Comparison of ENCODE assay signal across 31 cellular contexts in the genomic region with DNA sequence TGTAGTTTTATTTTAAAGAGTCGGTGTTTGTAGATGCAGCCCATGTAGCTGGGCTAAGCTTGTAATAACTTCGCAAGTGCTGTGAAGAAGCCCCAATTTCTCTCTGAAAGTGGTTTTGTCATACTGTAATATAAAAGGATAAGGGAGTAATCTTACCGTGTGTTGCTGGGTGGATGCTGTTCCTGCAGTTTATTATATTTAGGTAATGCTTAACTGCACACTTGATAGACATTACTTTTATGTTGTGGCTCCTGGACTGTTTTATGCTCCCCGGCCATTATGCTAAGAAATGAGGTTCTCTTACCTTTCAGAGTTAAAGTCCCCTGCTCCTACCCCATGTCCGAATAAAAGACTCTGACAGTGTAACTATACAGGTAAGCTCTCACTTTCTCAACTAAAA.
"Had no signal": no experiment of that assay in that cellular context is flagged by ENCODE, and none has a peak within 500 bp of the region (broad histone marks: within the 10 kb centered on the region; RNA-seq: fewer than 3 reads in every experiment).

No MANE protein-coding gene starts in this region.

- FAIRE-seq: islet of Langerhans, kidney, urothelium cell line had no signal

- H3K4me3 Mint-ChIP-seq: immature natural killer cell; mesothelial cell of epicardium; naive thymus-derived CD8-positive, alpha-beta T cell; nephron; neural crest cell; stimulated activated naive B cell treated with anti-CD40 and anti-IgM and Interleukin-4, amounts not matched to agents 10 μg/mL and 1 μg/mL and 100 μg/mL, for 72 hours had no signal

- H3K9me3 ChIP-seq: left ventricle myocardium inferior, pancreas, prostate gland, stomach, testis, thyroid gland, upper lobe of right lung had no signal

- H3K36me3 ChIP-seq: left ventricle myocardium inferior, pancreas, prostate gland, stomach, thyroid gland, upper lobe of right lung had no signal

- H3K27ac Mint-ChIP-seq: immature natural killer cell; mesothelial cell of epicardium; naive thymus-derived CD8-positive, alpha-beta T cell; nephron; stimulated activated naive B cell treated with anti-CD40 and anti-IgM and Interleukin-4, amounts not matched to agents 10 μg/mL and 1 μg/mL and 100 μg/mL, for 72 hours had no signal

- ATAC-seq: naive thymus-derived CD8-positive, alpha-beta T cell; pancreas; right cardiac atrium; sciatic nerve; stimulated activated naive B cell treated with anti-CD40 and anti-IgM and Interleukin-4, amounts not matched to agents 10 μg/mL and 1 μg/mL and 100 μg/mL, for 72 hours; stimulated activated naive CD8-positive, alpha-beta T cell treated with anti-CD3 and anti-CD28 coated beads, Interleukin-15, Interleukin-2, amounts not matched to agents 100 U/mL and 50 U/mL, for 24 hours; upper lobe of right lung had no signal

- H3K27me3 ChIP-seq: stomach, testis, thyroid gland, upper lobe of right lung had no signal

- H3K4me3 ChIP-seq: left ventricle myocardium inferior, lung, pancreas, prostate gland, skin epidermis, stomach, testis, thyroid gland, upper lobe of right lung had no signal

- H3K9me3 Mint-ChIP-seq: naive thymus-derived CD8-positive, alpha-beta T cell; nephron; neural crest cell; stimulated activated naive B cell treated with anti-CD40 and anti-IgM and Interleukin-4, amounts not matched to agents 10 μg/mL and 1 μg/mL and 100 μg/mL, for 72 hours had no signal

- H3K27ac ChIP-seq: left ventricle myocardium inferior, pancreas, prostate gland, skin epidermis, stomach, testis, thyroid gland, upper lobe of right lung had no signal

- H3K36me3 Mint-ChIP-seq: immature natural killer cell; mesothelial cell of epicardium; naive thymus-derived CD8-positive, alpha-beta T cell; stimulated activated naive B cell treated with anti-CD40 and anti-IgM and Interleukin-4, amounts not matched to agents 10 μg/mL and 1 μg/mL and 100 μg/mL, for 72 hours had no signal

- H3K4me1 ChIP-seq: left ventricle myocardium inferior, prostate gland, stomach, testis, thyroid gland, upper lobe of right lung had no signal

- DNase-seq: hypothalamus; immature natural killer cell; kidney; left ventricle myocardium inferior; mesendoderm; naive thymus-derived CD8-positive, alpha-beta T cell; nucleus accumbens; pancreas; posterior cingulate gyrus; retina; right cardiac atrium; stimulated activated CD4-positive, alpha-beta T cell treated with anti-CD3 and anti-CD28 coated beads, Interleukin-12 subunit alpha, Interleukin-12 subunit beta, amount 100 ng/mL, for 4 hours; stimulated activated CD4-positive, alpha-beta T cell treated with anti-CD3 and anti-CD28 coated beads, Interleukin-15, amount 100 ng/mL, for 24 hours; stimulated activated CD4-positive, alpha-beta T cell treated with anti-CD3 and anti-CD28 coated beads, Interleukin-2, amount 100 ng/mL, for 24 hours; stimulated activated CD4-positive, alpha-beta T cell treated with anti-CD3 and anti-CD28 coated beads, Interleukin-4, amount 100 ng/mL, for 1 hour; stimulated activated naive B cell treated with anti-CD40 and anti-IgM and Interleukin-4, amounts not matched to agents 10 μg/mL and 1 μg/mL and 100 μg/mL, for 72 hours; stimulated activated naive CD8-positive, alpha-beta T cell treated with anti-CD3 and anti-CD28 coated beads, Interleukin-15, Interleukin-2, amounts not matched to agents 100 U/mL and 50 U/mL, for 24 hours; stomach; testis; thyroid gland; trophoblast cell; upper lobe of right lung had no signal

- H3K4me1 Mint-ChIP-seq: immature natural killer cell; mesothelial cell of epicardium; naive thymus-derived CD8-positive, alpha-beta T cell; nephron; neural crest cell; stimulated activated naive B cell treated with anti-CD40 and anti-IgM and Interleukin-4, amounts not matched to agents 10 μg/mL and 1 μg/mL and 100 μg/mL, for 72 hours had no signal
